Comparison of ENCODE assay signal across 8 cellular contexts in the genomic region with DNA sequence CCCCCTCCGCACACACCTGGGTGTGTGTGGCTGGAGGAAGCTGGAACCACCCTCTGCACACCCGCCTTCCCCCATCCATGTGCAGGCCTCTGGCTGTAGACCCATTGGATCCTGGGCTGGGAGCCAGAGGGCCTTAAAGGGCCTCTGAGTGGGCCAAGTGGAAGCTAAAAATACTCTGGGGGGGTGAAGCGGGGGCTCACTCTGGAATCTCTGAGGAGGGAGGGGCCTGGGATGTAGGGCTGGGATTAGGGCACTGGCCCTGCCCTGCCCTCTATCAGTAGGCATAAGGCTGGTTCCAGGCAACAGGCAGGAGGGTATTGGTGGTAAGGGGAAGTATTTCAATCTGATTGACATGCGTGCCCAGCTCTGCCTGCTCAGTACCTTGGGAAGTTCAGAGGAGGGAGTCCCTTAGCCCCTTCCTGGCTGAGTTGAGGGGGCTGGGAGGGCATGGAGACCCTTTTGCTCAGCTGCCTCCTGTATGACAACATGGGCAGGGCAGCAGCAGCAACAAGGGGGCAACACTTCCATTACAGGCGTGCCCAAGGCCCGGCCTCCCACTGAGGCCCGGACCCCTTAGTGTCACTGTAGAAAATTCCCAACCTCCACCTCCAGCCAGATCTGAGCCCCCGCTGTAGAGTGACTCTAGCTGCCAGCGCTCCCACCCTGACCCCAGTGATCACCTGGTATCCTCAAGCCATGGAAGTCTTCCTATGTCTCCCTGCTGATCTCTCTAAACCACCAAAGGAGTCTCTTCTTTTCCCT. TPM values are rescaled to one million over a fixed set of nuclear protein-coding genes. Genes with fewer than 3 reads are reported as not detected.
A peak's percentile ranks its signal among the peaks of the same experiment; 100 is the strongest.
DNase-seq lines count a peak whose midpoint lies in the region; ATAC-seq and TF ChIP-seq lines count a peak whose summit lies in the region.

No MANE protein-coding gene starts in this region.

- peak overlapping the region; percentile 82 for H3K4me3 Mint-ChIP-seq in Calu3 (ENCODE audit: low read depth, unreplicated experiment)
- H3K4me3 Mint-ChIP-seq in WTC11 = no peak overlapping the region

- H3K4me3 ChIP-seq in psoas muscle = peak overlapping the region; percentile 76

- CTCF ChIA-PET in Calu3 (lab: Charles Lee) (interaction anchor here (0.6 to 10.4 kb wide), 5 partner anchors 17 to 140 kb away, joined by 3 to 142 read pairs (median 8); no protein-coding TSS in a partner anchor), WTC11 (lab: Charles Lee) (interaction anchor here (1.4 to 2.8 kb wide), 4 partner anchors 19 to 108 kb away, joined by 3 to 16 read pairs (median 10); a partner anchor contains a TSS)

- H3K36me3 Mint-ChIP-seq in Calu3 (ENCODE audit: insufficient read depth, unreplicated experiment) = peaks cover 98% of the 10 kb centered on the region
- peaks cover 4% of the 10 kb centered on the region; the same call in 1 of the 2 replicates for H3K36me3 Mint-ChIP-seq in WTC11
- H3K36me3 Mint-ChIP-seq in activated naive CD4-positive, alpha-beta T cell treated with anti-CD3 and anti-CD28 coated beads, Interleukin-2, amount 50 U/mL, for 72 hours = peaks cover 0 to 5% of the 10 kb centered on the region in 2 donors

- peaks cover 86% of the 10 kb centered on the region for H3K4me1 Mint-ChIP-seq in Calu3 (ENCODE audit: low read depth, unreplicated experiment)
- peaks cover 23% of the 10 kb centered on the region for H3K4me1 Mint-ChIP-seq in WTC11

- peaks cover 93% of the 10 kb centered on the region for H3K4me1 ChIP-seq in psoas muscle

- ATAC-seq in WTC11 = no peak
- peak; percentile 77 for ATAC-seq in Right ventricle myocardium inferior
- peak; percentile 58 to 75 (median 72) for ATAC-seq in psoas muscle
- no peak for ATAC-seq in activated naive CD4-positive, alpha-beta T cell treated with anti-CD3 and anti-CD28 coated beads, Interleukin-2, amount 50 U/mL, for 72 hours
- ATAC-seq in HG02588 (IDR thresholded peaks at IDR 0.05; ENCODE audit: unreplicated experiment) = no peak
- ATAC-seq in GM21390 (IDR thresholded peaks at IDR 0.05; ENCODE audit: unreplicated experiment) = no peak

- 56 to 62% (median 58%) methylated on average over 9 of the region's 9 CpGs for WGBS in psoas muscle, 3 donors

- no peaks in the 10 kb centered on the region for H3K9me3 Mint-ChIP-seq in Calu3 (ENCODE audit: low read depth, unreplicated experiment)
- H3K9me3 Mint-ChIP-seq in WTC11 = no peaks in the 10 kb centered on the region
- no peaks in the 10 kb centered on the region for H3K9me3 Mint-ChIP-seq in activated naive CD4-positive, alpha-beta T cell treated with anti-CD3 and anti-CD28 coated beads, Interleukin-2, amount 50 U/mL, for 72 hours

- H3K36me3 ChIP-seq in psoas muscle (ENCODE audit: insufficient read depth in 1 of 2, low read depth in 1 of 2) = no peaks in the 10 kb centered on the region

- no peak for TF ChIP-seq CTCF in Calu3 (IDR thresholded peaks at IDR 0.05; ENCODE audit: unreplicated experiment)
- no peak for TF ChIP-seq CTCF in WTC11 (IDR thresholded peaks at IDR 0.05)
- TF ChIP-seq CTCF in psoas muscle (IDR thresholded peaks at IDR 0.05) = no peak

- no peaks in the 10 kb centered on the region for H3K27me3 Mint-ChIP-seq in Calu3 (ENCODE audit: unreplicated experiment)
- H3K27me3 Mint-ChIP-seq in WTC11 (ENCODE audit: low read depth) = peaks cover 18% of the 10 kb centered on the region

- H3K9me3 ChIP-seq in psoas muscle = no peaks in the 10 kb centered on the region

- BruUV-seq in Calu3 (replicated peaks; lab: Mats Ljungman, UMichigan) = no TSS peak

- intact Hi-C loops in Calu3 (cut with micrococcal nuclease; ENCODE audit: unreplicated experiment) = no loop called here
- intact Hi-C loops in Right ventricle myocardium inferior (cut with DNase I) = loop anchor here (2.0 kb wide), 1 partner anchor 34 kb away; a partner anchor contains a TSS
- intact Hi-C loops in psoas muscle (cut with DNase I) = no loop called here

- no peaks in the 10 kb centered on the region for H3K27me3 ChIP-seq in psoas muscle (ENCODE audit: insufficient read depth in 3 of 3, low read length in 2 of 3)

- H3K27ac Mint-ChIP-seq in Calu3 (ENCODE audit: unreplicated experiment) (peak overlapping the region; percentile 96), WTC11 (peak overlapping the region; percentile 7; the same call in 1 of the 2 replicates)
- H3K27ac Mint-ChIP-seq in activated naive CD4-positive, alpha-beta T cell treated with anti-CD3 and anti-CD28 coated beads, Interleukin-2, amount 50 U/mL, for 72 hours = no peak overlapping the region

- POLR2A ChIA-PET in WTC11 (lab: Charles Lee) = no interaction called here

- DNase-seq in Calu3 = no peak
- no peak for DNase-seq in WTC11 (ENCODE audit: low spot score)
- peak; percentile 86 for DNase-seq in Right ventricle myocardium inferior (ENCODE audit: missing footprints)
- DNase-seq in psoas muscle = peak; percentile 78 to 92
- DNase-seq in activated naive CD4-positive, alpha-beta T cell treated with anti-CD3 and anti-CD28 coated beads, Interleukin-2, amount 50 U/mL, for 72 hours (ENCODE audit: low spot score in 2 of 2) = no peak
- DNase-seq in stimulated activated CD4-positive, alpha-beta T cell treated with anti-CD3 and anti-CD28 coated beads, Interleukin-4, amount 100 ng/mL, for 24 hours = no peak

- H3K27ac ChIP-seq in psoas muscle = peak overlapping the region; percentile 92

TF ChIP-seq in WTC11, 78 proteins besides CTCF, POLR2A, EP300 and RAD21:
- no peak for TF ChIP-seq ESRRA (CRISPR knock-in tag; IDR thresholded peaks at IDR 0.05; ENCODE audit: borderline replicate concordance)
- no peak for TF ChIP-seq TEAD1 (CRISPR knock-in tag; IDR thresholded peaks at IDR 0.05)
- TF ChIP-seq, protein P1, sequence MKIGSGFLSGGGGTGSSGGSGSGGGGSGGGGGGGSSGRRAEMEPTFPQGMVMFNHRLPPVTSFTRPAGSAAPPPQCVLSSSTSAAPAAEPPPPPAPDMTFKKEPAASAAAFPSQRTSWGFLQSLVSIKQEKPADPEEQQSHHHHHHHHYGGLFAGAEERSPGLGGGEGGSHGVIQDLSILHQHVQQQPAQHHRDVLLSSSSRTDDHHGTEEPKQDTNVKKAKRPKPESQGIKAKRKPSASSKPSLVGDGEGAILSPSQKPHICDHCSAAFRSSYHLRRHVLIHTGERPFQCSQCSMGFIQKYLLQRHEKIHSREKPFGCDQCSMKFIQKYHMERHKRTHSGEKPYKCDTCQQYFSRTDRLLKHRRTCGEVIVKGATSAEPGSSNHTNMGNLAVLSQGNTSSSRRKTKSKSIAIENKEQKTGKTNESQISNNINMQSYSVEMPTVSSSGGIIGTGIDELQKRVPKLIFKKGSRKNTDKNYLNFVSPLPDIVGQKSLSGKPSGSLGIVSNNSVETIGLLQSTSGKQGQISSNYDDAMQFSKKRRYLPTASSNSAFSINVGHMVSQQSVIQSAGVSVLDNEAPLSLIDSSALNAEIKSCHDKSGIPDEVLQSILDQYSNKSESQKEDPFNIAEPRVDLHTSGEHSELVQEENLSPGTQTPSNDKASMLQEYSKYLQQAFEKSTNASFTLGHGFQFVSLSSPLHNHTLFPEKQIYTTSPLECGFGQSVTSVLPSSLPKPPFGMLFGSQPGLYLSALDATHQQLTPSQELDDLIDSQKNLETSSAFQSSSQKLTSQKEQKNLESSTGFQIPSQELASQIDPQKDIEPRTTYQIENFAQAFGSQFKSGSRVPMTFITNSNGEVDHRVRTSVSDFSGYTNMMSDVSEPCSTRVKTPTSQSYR (CRISPR knock-in tag; IDR thresholded peaks at IDR 0.05) = no peak

RNA-seq across cellular contexts. Expression of a gene that starts 5.2 kb away (rescaled TPM):
- total RNA-seq in Calu3 (2022) = 539 and 709 TPM in 2 replicates
- 35.3 to 44.2 TPM (median 35.5 TPM) in 3 replicates for total RNA-seq in WTC11 (2021)
- total RNA-seq in Right ventricle myocardium inferior = 16.4 TPM
- 10 to 100 TPM in 3 of 4 donors, 1 to 10 TPM in 1; 7.8 to 21.9 (median 15.0) TPM for total RNA-seq in psoas muscle
- polyA plus RNA-seq in psoas muscle = 10 to 100 TPM in 1 of 3 donors, 1 to 10 TPM in 2; 4.9 to 21.5 (median 5.6) TPM
- 10 to 100 TPM in 1 of 2 donors, 1 to 10 TPM in 1; 7.4 to 40.7 TPM for total RNA-seq in activated naive CD4-positive, alpha-beta T cell treated with anti-CD3 and anti-CD28 coated beads, Interleukin-2, amount 50 U/mL, for 72 hours

RNA-seq across cellular contexts. Expression of a gene that starts 34.0 kb away (rescaled TPM):
- 29.5 and 39.1 TPM in 2 replicates for total RNA-seq in Calu3 (2022)
- total RNA-seq in WTC11 (2021) = 16.6 to 21.3 TPM (median 19.8 TPM) in 3 replicates
- total RNA-seq in Right ventricle myocardium inferior = 260 TPM
- total RNA-seq in psoas muscle = 100 to 1,000 TPM in 2 of 4 donors, 10 to 100 TPM in 2; 79.3 to 213 (median 110) TPM
- 10 to 100 TPM; 50.3 to 99.4 (median 55.2) TPM for polyA plus RNA-seq in psoas muscle
- total RNA-seq in activated naive CD4-positive, alpha-beta T cell treated with anti-CD3 and anti-CD28 coated beads, Interleukin-2, amount 50 U/mL, for 72 hours = 10 to 100 TPM; 14.3 to 18.7 TPM

Comparison
In these comparisons a context has a peak if more than half of its experiments do, and no peak if none do; other contexts are left out.
1. DNase-seq: peak in Right ventricle myocardium inferior (single experiment) and psoas muscle (2 of 2); none in Calu3 (single experiment), WTC11 (single experiment), activated naive CD4-positive, alpha-beta T cell treated with anti-CD3 and anti-CD28 coated beads, Interleukin-2, amount 50 U/mL, for 72 hours (0 of 2) and stimulated activated CD4-positive, alpha-beta T cell treated with anti-CD3 and anti-CD28 coated beads, Interleukin-4, amount 100 ng/mL, for 24 hours (single experiment).
2. H3K27ac Mint-ChIP-seq: peak in Calu3 (single experiment) and WTC11 (single experiment); none in activated naive CD4-positive, alpha-beta T cell treated with anti-CD3 and anti-CD28 coated beads, Interleukin-2, amount 50 U/mL, for 72 hours (0 of 2).
3. ATAC-seq: peak in Right ventricle myocardium inferior (single experiment) and psoas muscle (4 of 4); none in WTC11 (single experiment), activated naive CD4-positive, alpha-beta T cell treated with anti-CD3 and anti-CD28 coated beads, Interleukin-2, amount 50 U/mL, for 72 hours (0 of 2), HG02588 (single experiment) and GM21390 (single experiment).
4. RNA of a gene that starts 5.2 kb away (total RNA-seq): 539 to 709 TPM in Calu3; 7.4 to 40.7 TPM in activated naive CD4-positive, alpha-beta T cell treated with anti-CD3 and anti-CD28 coated beads, Interleukin-2, amount 50 U/mL, for 72 hours, 35.3 to 44.2 TPM in WTC11, 7.8 to 21.9 TPM in psoas muscle and 16.4 TPM in Right ventricle myocardium inferior (single experiment); every median in the first group is over 10 times any median in the second.